ENCODE assay signal across 10 cellular contexts in the genomic region with DNA sequence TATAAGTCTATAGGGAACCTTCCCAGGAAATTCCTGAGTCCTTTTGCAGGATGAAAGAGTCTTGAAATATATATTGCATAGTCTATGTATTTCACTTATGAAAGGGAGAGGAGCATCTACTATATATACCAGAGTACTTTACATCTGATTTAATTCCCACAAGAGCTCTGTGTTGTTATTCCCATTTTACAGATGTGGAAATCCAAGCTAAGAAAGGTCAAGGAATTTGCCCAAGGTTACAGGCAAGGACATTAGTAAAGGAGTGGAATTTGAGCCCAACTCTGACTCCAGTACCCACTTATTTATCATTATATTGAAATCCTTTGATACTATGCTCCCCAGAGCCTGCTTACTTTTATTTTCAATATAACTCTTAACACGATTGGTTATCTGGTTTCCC. TPM values are rescaled to one million over a fixed set of nuclear protein-coding genes. Genes with fewer than 3 reads are reported as not detected.
DNase-seq lines count a peak whose midpoint lies in the region; ATAC-seq and TF ChIP-seq lines count a peak whose summit lies in the region.
"Had no signal": no experiment of that assay in that cellular context is flagged by ENCODE, and none has a peak within 500 bp of the region (broad histone marks: within the 10 kb centered on the region; RNA-seq: fewer than 3 reads in every experiment).

No MANE protein-coding gene starts in this region.

- H3K14ac ChIP-seq in neuronal stem cell (ENCODE audit: low read length): no peak overlapping the region

- H3K4ac ChIP-seq in neuronal stem cell (ENCODE audit: low read length): no peak overlapping the region

- H3K9me3 ChIP-seq in heart right ventricle (no peaks in the 10 kb centered on the region), mammary epithelial cell (replicated peaks; ENCODE audit: insufficient read depth, low read length) (no peaks in the 10 kb centered on the region), muscle layer of colon (ENCODE audit: low read length) (no peaks in the 10 kb centered on the region), neuronal stem cell (replicated peaks in 1 of 2; ENCODE audit: control insufficient read depth in 2 of 2, insufficient read depth in 1 of 2, low read depth in 1 of 2, low read length in 2 of 2) (no peaks in the 10 kb centered on the region)

- no peak for ATAC-seq in heart right ventricle
- no peak for ATAC-seq in Right ventricle myocardium superior (ENCODE audit: poor library complexity)
- no peak for ATAC-seq in GM21515 (IDR thresholded peaks at IDR 0.05; ENCODE audit: unreplicated experiment)

- H2AK5ac ChIP-seq in neuronal stem cell (ENCODE audit: low read depth, low read length): no peak overlapping the region

- no peaks in the 10 kb centered on the region for H3K36me3 ChIP-seq in heart right ventricle
- H3K36me3 ChIP-seq in mammary epithelial cell (ENCODE audit: insufficient read depth, low read length): no peaks in the 10 kb centered on the region
- H3K36me3 ChIP-seq in muscle layer of colon (ENCODE audit: insufficient read depth, low read length): no peaks in the 10 kb centered on the region
- H3K36me3 ChIP-seq in urinary bladder (ENCODE audit: insufficient read depth): peaks cover 2% of the 10 kb centered on the region
- no peaks in the 10 kb centered on the region for H3K36me3 ChIP-seq in neuronal stem cell (replicated peaks in 1 of 2; ENCODE audit: control insufficient read depth in 2 of 2, insufficient read depth in 2 of 2, low read length in 2 of 2)

- H3K27me3 ChIP-seq in heart right ventricle (no peaks in the 10 kb centered on the region), mammary epithelial cell (ENCODE audit: insufficient read depth, low read length) (no peaks in the 10 kb centered on the region), muscle layer of colon (ENCODE audit: control insufficient read depth in 1 of 2, insufficient read depth in 2 of 2, low read length in 2 of 2) (no peaks in the 10 kb centered on the region), neuronal stem cell (ENCODE audit: control insufficient read depth in 3 of 3, insufficient read depth in 3 of 3, low read depth in 1 of 3, low read length in 3 of 3) (no peaks in the 10 kb centered on the region)

- H3K79me2 ChIP-seq in mammary epithelial cell (ENCODE audit: insufficient read depth, low read length): peaks cover 55% of the 10 kb centered on the region

- no peak overlapping the region for H2BK15ac ChIP-seq in neuronal stem cell (ENCODE audit: low read length)

- H4K8ac ChIP-seq in neuronal stem cell (ENCODE audit: low read depth, low read length): no peak overlapping the region

- H3K18ac ChIP-seq in neuronal stem cell (ENCODE audit: low read length): no peak overlapping the region

- no peak for DNase-seq in heart right ventricle
- DNase-seq in Right ventricle myocardium superior: no peak
- no peak for DNase-seq in mammary epithelial cell
- DNase-seq in dermis blood vessel endothelial cell: no peak
- DNase-seq in neuronal stem cell (ENCODE audit: low spot score): no peak
- DNase-seq: NCI-H2171 had no signal

- no peaks in the 10 kb centered on the region for H4K20me1 ChIP-seq in mammary epithelial cell (ENCODE audit: insufficient read depth, low read length)

- WGBS in heart right ventricle, 2 donors: 11 to 17% methylated on average over 1 of the region's 1 CpG
- WGBS in mammary epithelial cell (ENCODE audit: low coverage, missing lambda C conversion rate): 100% methylated on average over 1 of the region's 1 CpG
- WGBS in urinary bladder: 55% methylated on average over 1 of the region's 1 CpG
- no CpG with 5 or more reads among the region's 1 CpG for WGBS in neuronal stem cell (ENCODE audit: extremely low coverage in 2 of 2, insufficient read length in 2 of 2, insufficient replicate concordance in 1 of 2), 2 donors

- CTCF ChIA-PET in mammary epithelial cell (lab: Charles Lee; ENCODE audit: low non-redundant PET): interaction anchor here (0.5 kb wide), 1 partner anchor 42 kb away, joined by 10 read pairs; no protein-coding TSS in a partner anchor

- peak overlapping the region; percentile 90 for H3K4me2 ChIP-seq in mammary epithelial cell (ENCODE audit: insufficient read depth, low read depth, low read length)
- no peak overlapping the region for H3K4me2 ChIP-seq in neuronal stem cell (ENCODE audit: insufficient read depth, low read length, poor library complexity, severe bottlenecking)

- no peak overlapping the region for H2BK12ac ChIP-seq in neuronal stem cell (ENCODE audit: low read length)

- no peak for TF ChIP-seq CTCF in heart right ventricle (IDR thresholded peaks at IDR 0.05)
- TF ChIP-seq CTCF in mammary epithelial cell (conservative IDR thresholded peaks at IDR 0.05 in 1 of 2, IDR thresholded peaks at IDR 0.05 in 1 of 2; ENCODE audit: extremely low read depth in 1 of 2, insufficient read depth in 1 of 2, low read depth in 1 of 2, low read length in 2 of 2): no peak

- H2BK5ac ChIP-seq in neuronal stem cell (ENCODE audit: low read length): no peak overlapping the region

- in situ Hi-C loops in mammary epithelial cell (cut with MboI; ENCODE audit: low sequenced_read_pairs in 2 of 2): no loop called here

- H3K23ac ChIP-seq in neuronal stem cell (ENCODE audit: low read depth, low read length, poor library complexity): no peak overlapping the region

- H3K4me3 ChIP-seq in heart right ventricle (peak overlapping the region; percentile 59 to 98 (median 73)), mammary epithelial cell (replicated peaks in 1 of 3; ENCODE audit: insufficient read depth in 1 of 3, low read depth in 2 of 3, low read length in 3 of 3) (peak overlapping the region; percentile 23 to 91 (median 90)), muscle layer of colon (ENCODE audit: low read depth in 1 of 2, low read length in 2 of 2) (peak overlapping the region; percentile 18 to 99), urinary bladder (ENCODE audit: low read depth, low read length) (peak overlapping the region; percentile 31), neuronal stem cell (ENCODE audit: low read length in 2 of 2) (peak overlapping the region in 1 of 2 donors; percentile 59)

- intact Hi-C loops in heart right ventricle (cut with DNase I) (loop anchor here in 4 of 10 donors (5.0 to 10.0 kb wide), 4 partner anchors 145 to 535 kb away; a partner anchor contains a TSS), Right ventricle myocardium superior (cut with DNase I) (no loop called here), mammary epithelial cell (cut with micrococcal nuclease) (no loop called here)

- H3K27ac ChIP-seq in heart right ventricle: peak overlapping the region in 9 of 10 donors; percentile 20 to 100 (median 99)
- no peak overlapping the region for H3K27ac ChIP-seq in mammary epithelial cell (ENCODE audit: insufficient read depth, low read depth, low read length)
- H3K27ac ChIP-seq in muscle layer of colon (ENCODE audit: low read depth, low read length): peak overlapping the region; percentile 17
- H3K27ac ChIP-seq in urinary bladder (ENCODE audit: low read depth): no peak overlapping the region
- H3K27ac ChIP-seq in neuronal stem cell (replicated peaks; ENCODE audit: low read length): no peak overlapping the region
- H3K27ac ChIP-seq: VCaP had no signal

- no TSS peak for BruUV-seq in mammary epithelial cell (replicated peaks; lab: Mats Ljungman, UMichigan)

- no peak overlapping the region for H3K9ac ChIP-seq in mammary epithelial cell (ENCODE audit: insufficient read depth, low read length)
- H3K9ac ChIP-seq in muscle layer of colon (ENCODE audit: low read length): peak overlapping the region; percentile 31
- H3K9ac ChIP-seq in neuronal stem cell (ENCODE audit: low read depth, low read length, poor library complexity): no peak overlapping the region

- H2AFZ ChIP-seq in mammary epithelial cell (ENCODE audit: low read depth, low read length): no peak overlapping the region
- no peak overlapping the region for H2AFZ ChIP-seq in neuronal stem cell (ENCODE audit: low read length)

- no peak overlapping the region for H4K91ac ChIP-seq in neuronal stem cell (ENCODE audit: low read depth, low read length, poor library complexity)

- H3K4me1 ChIP-seq in heart right ventricle (peaks cover 0 to 78% (median 69%) of the 10 kb centered on the region in 9 donors), mammary epithelial cell (ENCODE audit: insufficient read depth, low read length) (peaks cover 12% of the 10 kb centered on the region), muscle layer of colon (ENCODE audit: insufficient read depth, low read length) (peaks cover 49% of the 10 kb centered on the region), urinary bladder (ENCODE audit: insufficient read depth) (no peaks in the 10 kb centered on the region), neuronal stem cell (ENCODE audit: control insufficient read depth in 2 of 2, insufficient read depth in 1 of 2, low read depth in 1 of 2, low read length in 2 of 2) (peaks cover 0 to 2% of the 10 kb centered on the region in 2 donors)

- no peak overlapping the region for H2BK120ac ChIP-seq in neuronal stem cell (ENCODE audit: low read depth, low read length)

- dilution Hi-C loops in mammary epithelial cell (cut with HindIII; ENCODE audit: low sequenced_read_pairs): no loop called here

- H3K79me1 ChIP-seq in neuronal stem cell (ENCODE audit: low read depth, low read length): peaks cover 3% of the 10 kb centered on the region

RNA-seq across cellular contexts. Expression of a gene that starts 2.6 kb away (rescaled TPM):
- total RNA-seq in heart right ventricle: 10 to 100 TPM; 30.4 to 62.8 (median 37.7) TPM
- polyA plus RNA-seq in heart right ventricle: 10 to 100 TPM; 16.2 to 51.0 TPM
- 64.1 TPM for total RNA-seq in Right ventricle myocardium superior
- 10 to 100 TPM; 13.9 to 37.8 TPM for total RNA-seq in mammary epithelial cell
- polyA plus RNA-seq in mammary epithelial cell: 15.8 TPM
- polyA minus RNA-seq in mammary epithelial cell: 13.7 TPM
- 67.2 TPM for total RNA-seq in urinary bladder
- polyA plus RNA-seq in urinary bladder: 33.4 TPM
- 31.5 and 44.1 TPM in 2 replicates for total RNA-seq in dermis blood vessel endothelial cell
- polyA plus RNA-seq in neuronal stem cell (2013, experiment 1 of 2): 22.1 TPM
- 22.7 TPM for polyA plus RNA-seq in neuronal stem cell (2013, experiment 2 of 2)

RNA-seq across cellular contexts. Expression of a gene that starts 3.2 kb away (rescaled TPM):
- total RNA-seq in heart right ventricle (10 to 100 TPM in 5 of 10 donors, 1 to 10 TPM in 5; 6.0 to 11.4 (median 9.6) TPM), Right ventricle myocardium superior (6.3 TPM), mammary epithelial cell (10 to 100 TPM; 17.7 to 23.6 TPM), urinary bladder (83.1 TPM), dermis blood vessel endothelial cell (17.9 and 24.9 TPM in 2 replicates)
- polyA plus RNA-seq in heart right ventricle (10 to 100 TPM in 1 of 2 donors, 1 to 10 TPM in 1; 4.2 to 17.4 TPM), mammary epithelial cell (11.0 TPM), urinary bladder (8.0 TPM)
- polyA minus RNA-seq in mammary epithelial cell: 0.72 TPM
- polyA plus RNA-seq in neuronal stem cell (2013, experiment 1 of 2): 26.2 TPM
- polyA plus RNA-seq in neuronal stem cell (2013, experiment 2 of 2): 28.5 TPM

Comparison
In these comparisons a context has a peak if more than half of its experiments do, and no peak if none do; other contexts are left out.
1. H3K27ac ChIP-seq: peak in heart right ventricle (9 of 10) and muscle layer of colon (single experiment); none in mammary epithelial cell (single experiment), urinary bladder (single experiment) and neuronal stem cell (single experiment).